In genomic region chr1:6783221-6783620, GRCh38 we compare ENCODE assay signal across 12 cellular contexts. TPM values are rescaled to one million over a fixed set of nuclear protein-coding genes. Genes with fewer than 3 reads are reported as not detected.
A peak's percentile ranks its signal among the peaks of the same experiment; 100 is the strongest.
DNase-seq lines count a peak whose midpoint lies in the region; ATAC-seq and TF ChIP-seq lines count a peak whose summit lies in the region.
"Had no signal": no experiment of that assay in that cellular context is flagged by ENCODE, and none has a peak within 500 bp of the region (broad histone marks: within the 10 kb centered on the region; RNA-seq: fewer than 3 reads in every experiment).

No MANE protein-coding gene starts in this region.

- H3K36me3 ChIP-seq in Caco-2 (ENCODE audit: control insufficient read depth, insufficient read depth, low read length): no peaks in the 10 kb centered on the region
- H3K36me3 ChIP-seq: esophagus squamous epithelium, suprapubic skin had no signal

- no peak for ATAC-seq in naive thymus-derived CD8-positive, alpha-beta T cell
- ATAC-seq in HG03439 (IDR thresholded peaks at IDR 0.05; ENCODE audit: unreplicated experiment) (no peak), HG02678 (IDR thresholded peaks at IDR 0.05; ENCODE audit: unreplicated experiment) (no peak), HG03354 (IDR thresholded peaks at IDR 0.05; ENCODE audit: poor library complexity, severe bottlenecking, unreplicated experiment) (no peak)

- H3K4me1 Mint-ChIP-seq in Caco-2 (ENCODE audit: low read depth, unreplicated experiment) (peaks cover 20% of the 10 kb centered on the region), brain (peaks cover 29% of the 10 kb centered on the region)
- H3K4me1 Mint-ChIP-seq in naive thymus-derived CD8-positive, alpha-beta T cell: peaks cover 15 to 33% (median 29%) of the 10 kb centered on the region in 4 donors

- no peak for DNase-seq in Caco-2
- peak; percentile 6 for DNase-seq in LHCN-M2 (ENCODE audit: low read depth)
- no peak for DNase-seq in naive thymus-derived CD8-positive, alpha-beta T cell
- no peak for DNase-seq in NCI-H524 (lab: John Stamatoyannopoulos, UW)
- DNase-seq: esophagus squamous epithelium, NCI-H2029, retina had no signal

- TF ChIP-seq CTCF in Caco-2 (IDR thresholded peaks at IDR 0.05; ENCODE audit: insufficient read depth in 1 of 2, low read depth in 1 of 2, low read length in 1 of 2, severe bottlenecking in 1 of 2, unreplicated experiment in 1 of 2) (no peak), brain (conservative IDR thresholded peaks at IDR 0.05) (no peak)

- intact Hi-C loops in Caco-2 (cut with micrococcal nuclease; ENCODE audit: unreplicated experiment): loop anchor here (10.0 kb wide), 1 partner anchor 432 kb away; no protein-coding TSS in a partner anchor

- H3K9me3 Mint-ChIP-seq in Caco-2 (ENCODE audit: unreplicated experiment): no peaks in the 10 kb centered on the region
- H3K9me3 Mint-ChIP-seq in brain: no peaks in the 10 kb centered on the region
- no peaks in the 10 kb centered on the region for H3K9me3 Mint-ChIP-seq in naive thymus-derived CD8-positive, alpha-beta T cell

- H3K4me3 ChIP-seq in Caco-2 (ENCODE audit: low read depth, low read length): peak overlapping the region; percentile 54

- H3K4me3 Mint-ChIP-seq in Caco-2 (ENCODE audit: unreplicated experiment): peak overlapping the region; percentile 88
- peak overlapping the region; percentile 87 to 92 (median 88) for H3K4me3 Mint-ChIP-seq in brain
- peak overlapping the region; percentile 67 to 93 (median 88) for H3K4me3 Mint-ChIP-seq in naive thymus-derived CD8-positive, alpha-beta T cell

- CTCF ChIA-PET in Caco-2 (lab: Charles Lee): no interaction called here

- H3K9me3 ChIP-seq in Caco-2: no peaks in the 10 kb centered on the region
- H3K9me3 ChIP-seq: esophagus squamous epithelium, suprapubic skin had no signal

- POLR2A ChIA-PET in Caco-2 (lab: Charles Lee): no interaction called here
- POLR2A ChIA-PET in naive thymus-derived CD8-positive, alpha-beta T cell (lab: Charles Lee): no interaction called here

- no peak overlapping the region for H3K27ac Mint-ChIP-seq in Caco-2 (ENCODE audit: unreplicated experiment)
- H3K27ac Mint-ChIP-seq in brain: peak overlapping the region in 3 of 5 experiments; percentile 75 to 96 (median 87)
- peak overlapping the region in 4 of 10 donors; percentile 82 to 93 (median 90) for H3K27ac Mint-ChIP-seq in naive thymus-derived CD8-positive, alpha-beta T cell

- peaks cover 20% of the 10 kb centered on the region for H3K36me3 Mint-ChIP-seq in Caco-2 (ENCODE audit: insufficient read depth, unreplicated experiment)
- peaks cover 8% of the 10 kb centered on the region for H3K36me3 Mint-ChIP-seq in brain
- no peaks in the 10 kb centered on the region for H3K36me3 Mint-ChIP-seq in naive thymus-derived CD8-positive, alpha-beta T cell

- no TSS peak for BruUV-seq in Caco-2 (replicated peaks; lab: Mats Ljungman, UMichigan)

- H3K27me3 Mint-ChIP-seq in Caco-2 (ENCODE audit: insufficient read depth, unreplicated experiment) (no peaks in the 10 kb centered on the region), brain (peaks cover 8% of the 10 kb centered on the region)
- H3K27me3 Mint-ChIP-seq in naive thymus-derived CD8-positive, alpha-beta T cell: no peaks in the 10 kb centered on the region

- 0 out of 2 replicates have a peak, but pooled peaks cover 5% of the 10 kb centered on the region for H3K4me1 ChIP-seq in Caco-2

- H3K27me3 ChIP-seq in Caco-2 (replicated peaks; ENCODE audit: control insufficient read depth, insufficient read depth, low read length): no peaks in the 10 kb centered on the region
- H3K27me3 ChIP-seq: esophagus squamous epithelium, suprapubic skin had no signal

RNA-seq across cellular contexts. Expression of gene CAMTA1, which starts 2.0 kb away (rescaled TPM):
- total RNA-seq in Caco-2 (2022) (60.0 and 61.4 TPM in 2 replicates), LHCN-M2 (2014; rRNA removed) (69.0 and 97.2 TPM in 2 replicates)
- polyA plus RNA-seq in LHCN-M2 (2012): 83.0 TPM
- polyA plus RNA-seq in brain (ENCODE audit: insufficient read depth, low read depth, low replicate concordance): 146 TPM
- total RNA-seq in naive thymus-derived CD8-positive, alpha-beta T cell: 10 to 100 TPM; 32.6 to 37.1 TPM
- 10 to 100 TPM; 47.3 to 78.3 (median 67.4) TPM for polyA plus RNA-seq in naive thymus-derived CD8-positive, alpha-beta T cell
